ENCODE assay signal across 9 cellular contexts in genomic region chr1:212606042-212606733, GRCh38. TPM values are rescaled to one million over a fixed set of nuclear protein-coding genes. Genes with fewer than 3 reads are reported as not detected.
DNase-seq lines count a peak whose midpoint lies in the region; ATAC-seq and TF ChIP-seq lines count a peak whose summit lies in the region.
"Had no signal": no experiment of that assay in that cellular context is flagged by ENCODE, and none has a peak within 500 bp of the region (broad histone marks: within the 10 kb centered on the region; RNA-seq: fewer than 3 reads in every experiment).

No MANE protein-coding gene starts in this region.

- H4K20me1 ChIP-seq in hepatocyte (ENCODE audit: insufficient read depth, poor library complexity, severe bottlenecking): peaks cover 17% of the 10 kb centered on the region

- no peak for TF ChIP-seq CTCF in hepatocyte (IDR thresholded peaks at IDR 0.05; ENCODE audit: poor library complexity)

- DNase-seq in NCI-H82 (lab: John Stamatoyannopoulos, UW) (peak; percentile 59), NCI-H82 treated with DMSO at 0.1 percent for 48 hours (lab: John Stamatoyannopoulos, UW; ENCODE audit: unreplicated experiment) (no peak), T-helper 17 cell (no peak), hepatocyte (ENCODE audit: low spot score) (no peak), A172 (ENCODE audit: low spot score) (no peak), caudate nucleus (lab: John Stamatoyannopoulos, UW) (no peak), NCI-H524 treated with DMSO at 0.1 percent for 48 hours (lab: John Stamatoyannopoulos, UW) (no peak)
- DNase-seq: foreskin melanocyte had no signal

- H3K79me2 ChIP-seq in hepatocyte: peaks cover 18% of the 10 kb centered on the region

- peaks cover 21% of the 10 kb centered on the region for H3K4me1 Mint-ChIP-seq in T-helper 17 cell
- peaks cover 38% of the 10 kb centered on the region for H3K4me1 Mint-ChIP-seq in stimulated activated memory B cell treated with anti-CD40 and anti-IgM and Interleukin-4, amounts not matched to agents 10 μg/mL and 1 μg/mL and 100 μg/mL, for 72 hours

- peak overlapping the region; percentile 90 for H3K27ac Mint-ChIP-seq in T-helper 17 cell
- H3K27ac Mint-ChIP-seq in stimulated activated memory B cell treated with anti-CD40 and anti-IgM and Interleukin-4, amounts not matched to agents 10 μg/mL and 1 μg/mL and 100 μg/mL, for 72 hours: peak overlapping the region; percentile 90

- WGBS in hepatocyte (ENCODE audit: low lambda C conversion rate, missing lambda C conversion rate): 4% methylated on average over 9 of the region's 9 CpGs

- no peaks in the 10 kb centered on the region for H3K9me2 ChIP-seq in hepatocyte (replicated peaks; ENCODE audit: insufficient read depth)

- H2AFZ ChIP-seq in hepatocyte: no peak overlapping the region

- H3K36me3 ChIP-seq in hepatocyte (replicated peaks; ENCODE audit: insufficient read depth, low read depth): no peaks in the 10 kb centered on the region

- peaks cover 78% of the 10 kb centered on the region for H3K27me3 Mint-ChIP-seq in T-helper 17 cell
- H3K27me3 Mint-ChIP-seq in stimulated activated memory B cell treated with anti-CD40 and anti-IgM and Interleukin-4, amounts not matched to agents 10 μg/mL and 1 μg/mL and 100 μg/mL, for 72 hours: peaks cover 82% of the 10 kb centered on the region

- peak overlapping the region; percentile 95 for H3K4me2 ChIP-seq in hepatocyte

- peak overlapping the region; percentile 94 for H3K4me3 Mint-ChIP-seq in T-helper 17 cell
- H3K4me3 Mint-ChIP-seq in stimulated activated memory B cell treated with anti-CD40 and anti-IgM and Interleukin-4, amounts not matched to agents 10 μg/mL and 1 μg/mL and 100 μg/mL, for 72 hours: peak overlapping the region; percentile 87

- peaks cover 21% of the 10 kb centered on the region for H3K4me1 ChIP-seq in hepatocyte (ENCODE audit: insufficient read depth)

- H3K36me3 Mint-ChIP-seq in T-helper 17 cell (ENCODE audit: low read depth): no peaks in the 10 kb centered on the region
- H3K36me3 Mint-ChIP-seq in stimulated activated memory B cell treated with anti-CD40 and anti-IgM and Interleukin-4, amounts not matched to agents 10 μg/mL and 1 μg/mL and 100 μg/mL, for 72 hours: no peaks in the 10 kb centered on the region

- H3K27me3 ChIP-seq in hepatocyte: peaks cover 4% of the 10 kb centered on the region

- H3K27ac ChIP-seq in hepatocyte (peak overlapping the region; percentile 96), caudate nucleus (ENCODE audit: low read depth, low read length) (no peak overlapping the region)

- no peaks in the 10 kb centered on the region for H3K9me3 ChIP-seq in T-helper 17 cell (ENCODE audit: control insufficient read depth, low read length, poor library complexity, severe bottlenecking)
- no peaks in the 10 kb centered on the region for H3K9me3 ChIP-seq in hepatocyte (ENCODE audit: low read depth)

- H3K9me3 Mint-ChIP-seq in stimulated activated memory B cell treated with anti-CD40 and anti-IgM and Interleukin-4, amounts not matched to agents 10 μg/mL and 1 μg/mL and 100 μg/mL, for 72 hours: no peaks in the 10 kb centered on the region

- ATAC-seq in T-helper 17 cell: no peak
- ATAC-seq in stimulated activated memory B cell treated with anti-CD40 and anti-IgM and Interleukin-4, amounts not matched to agents 10 μg/mL and 1 μg/mL and 100 μg/mL, for 72 hours: no peak

- H3K4me3 ChIP-seq in hepatocyte: peak overlapping the region; percentile 48

RNA-seq across cellular contexts. Expression of gene ATF3, which starts 2.4 kb away (rescaled TPM):
- 10 to 100 TPM; 53.0 to 72.5 TPM for total RNA-seq in T-helper 17 cell
- total RNA-seq in hepatocyte: 128 TPM in 2 replicates
- 129 and 178 TPM in 2 replicates for polyA plus RNA-seq in hepatocyte
- total RNA-seq in A172 (2014; rRNA removed; shearing (Covaris generic)): 0.86 and 1.0 TPM in 2 replicates

Comparison
In these comparisons a context has a peak if more than half of its experiments do, and no peak if none do; other contexts are left out.
1. RNA of gene ATF3, which starts 2.4 kb away (total RNA-seq): 128 TPM in hepatocyte and 53.0 to 72.5 TPM in T-helper 17 cell; 0.86 to 1.0 TPM in A172; every median in the first group is over 10 times any median in the second.